Comparison of ENCODE assay signal across 8 cellular contexts in the genomic region with DNA sequence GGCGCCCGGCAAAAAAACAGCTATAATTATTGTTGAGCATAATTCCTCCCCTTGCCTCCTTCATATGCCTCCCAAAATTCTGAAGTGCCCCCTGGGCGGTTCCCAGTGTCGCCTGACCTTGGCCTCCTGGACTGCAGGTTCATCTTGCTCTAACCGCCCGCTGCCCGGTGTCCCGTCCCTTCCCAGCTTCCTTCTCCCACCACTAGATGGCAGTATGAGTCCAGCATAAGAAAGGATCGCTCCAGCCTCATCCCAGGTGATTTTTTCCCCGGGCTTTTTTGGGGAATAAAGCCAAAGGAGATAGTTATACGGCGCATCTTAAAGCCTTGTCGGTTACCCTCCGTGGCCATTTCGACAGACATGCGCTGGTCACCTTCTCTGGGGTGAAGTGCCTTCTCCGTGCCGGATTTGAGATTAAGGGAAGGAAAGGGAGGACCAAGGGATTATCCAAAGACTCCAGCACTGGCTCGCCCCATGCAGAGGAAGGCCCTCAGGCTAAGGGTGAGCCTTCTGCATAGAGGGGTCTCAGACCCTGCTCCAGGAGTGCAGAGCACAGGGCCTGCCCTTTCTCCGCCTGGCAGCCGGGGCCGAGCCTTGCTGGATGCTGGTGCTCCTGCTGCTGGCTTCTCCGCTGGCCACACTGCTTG. TPM values are rescaled to one million over a fixed set of nuclear protein-coding genes. Genes with fewer than 3 reads are reported as not detected.
DNase-seq lines count a peak whose midpoint lies in the region; ATAC-seq and TF ChIP-seq lines count a peak whose summit lies in the region.

No MANE protein-coding gene starts in this region.

- ATAC-seq in upper lobe of right lung (peak; percentile 97), HG03196 (IDR thresholded peaks at IDR 0.05; ENCODE audit: unreplicated experiment) (no peak)

- H3K27me3 ChIP-seq in KMS-11 (ENCODE audit: insufficient read depth, low read depth) (no peaks in the 10 kb centered on the region), neural progenitor cell (peaks cover 18% of the 10 kb centered on the region), upper lobe of right lung (peaks cover 5% of the 10 kb centered on the region)

- H3K36me3 Mint-ChIP-seq in neural progenitor cell, result no peaks in the 10 kb centered on the region

- H3K4me1 Mint-ChIP-seq in neural progenitor cell, result peaks cover 8% of the 10 kb centered on the region

- intact Hi-C loops in upper lobe of right lung (cut with DNase I), result loop anchor here (10.0 kb wide), 2 partner anchors 261 to 551 kb away; no protein-coding TSS in a partner anchor

- H3F3A ChIP-seq in neural progenitor cell (ENCODE audit: low read depth), result peaks cover 4% of the 10 kb centered on the region

- H3K4me2 ChIP-seq in KMS-11 (no peak overlapping the region), neural progenitor cell (peak overlapping the region; percentile 73)

- H3K27ac Mint-ChIP-seq in neural progenitor cell, result no peak overlapping the region

- H3K4me3 ChIP-seq in KMS-11 (IDR thresholded peaks at IDR 0.05; ENCODE audit: insufficient read depth, low read depth, low read length), result no peak overlapping the region
- H3K4me3 ChIP-seq in foreskin fibroblast (ENCODE audit: low read depth in 1 of 2, low read length in 2 of 2), result no peak overlapping the region
- peak overlapping the region; percentile 36 for H3K4me3 ChIP-seq in neural progenitor cell
- H3K4me3 ChIP-seq in upper lobe of right lung, result no peak overlapping the region

- H2AFZ ChIP-seq in KMS-11 (ENCODE audit: low read depth) (no peak overlapping the region), neural progenitor cell (replicated peaks) (peak overlapping the region; percentile 73)

- TF ChIP-seq CTCF in KMS-11 (conservative IDR thresholded peaks at IDR 0.05; ENCODE audit: low read depth, low read length) (peak; percentile 98), foreskin fibroblast (IDR thresholded peaks at IDR 0.05; ENCODE audit: low read depth, low read length) (peak; percentile 85), neural progenitor cell (IDR thresholded peaks at IDR 0.05) (peak; percentile 93), upper lobe of right lung (IDR thresholded peaks at IDR 0.05) (peak; percentile 94)

- no peaks in the 10 kb centered on the region for H3K9me3 Mint-ChIP-seq in neural progenitor cell

- peak overlapping the region; percentile 55 for H3K4me3 Mint-ChIP-seq in neural progenitor cell

- H3K79me2 ChIP-seq in KMS-11 (ENCODE audit: insufficient read depth, low read depth), result no peaks in the 10 kb centered on the region
- H3K79me2 ChIP-seq in neural progenitor cell (ENCODE audit: low read depth), result no peaks in the 10 kb centered on the region

- H3K9ac ChIP-seq in KMS-11, result no peak overlapping the region
- H3K9ac ChIP-seq in neural progenitor cell, result no peak overlapping the region

- H4K20me1 ChIP-seq in KMS-11 (ENCODE audit: insufficient read depth), result no peaks in the 10 kb centered on the region
- H4K20me1 ChIP-seq in neural progenitor cell (ENCODE audit: low read depth), result no peaks in the 10 kb centered on the region

- peaks cover 6% of the 10 kb centered on the region for H3K4me1 ChIP-seq in KMS-11 (ENCODE audit: low read depth, poor library complexity, severe bottlenecking)
- peaks cover 13% of the 10 kb centered on the region for H3K4me1 ChIP-seq in neural progenitor cell
- H3K4me1 ChIP-seq in upper lobe of right lung, result peaks cover 4% of the 10 kb centered on the region

- H3K27ac ChIP-seq in KMS-11 (no peak overlapping the region), neural progenitor cell (no peak overlapping the region), upper lobe of right lung (no peak overlapping the region)

- peak; percentile 71 for DNase-seq in EL
- DNase-seq in RKO (ENCODE audit: low spot score), result peak; percentile 64
- DNase-seq in activated T-helper 1 cell treated with anti-CD3 and anti-CD28 coated beads, Interleukin-2, amount 50 U/mL, for 16 hours (ENCODE audit: low read depth in 1 of 2, low spot score in 1 of 2), result peak; percentile 7 to 38
- DNase-seq in foreskin fibroblast, result peak; percentile 42 to 86
- DNase-seq in neural progenitor cell (ENCODE audit: low spot score), result peak; percentile 88
- peak; percentile 71 for DNase-seq in upper lobe of right lung

- H3K36me3 ChIP-seq in KMS-11 (ENCODE audit: insufficient read depth) (no peaks in the 10 kb centered on the region), neural progenitor cell (no peaks in the 10 kb centered on the region), upper lobe of right lung (no peaks in the 10 kb centered on the region)

- no peaks in the 10 kb centered on the region for H3K9me3 ChIP-seq in neural progenitor cell (ENCODE audit: low read depth)
- no peaks in the 10 kb centered on the region for H3K9me3 ChIP-seq in upper lobe of right lung

- H3K27me3 Mint-ChIP-seq in neural progenitor cell (ENCODE audit: insufficient read depth, low read depth), result peaks cover 7% of the 10 kb centered on the region

RNA-seq across cellular contexts. Expression of gene TRA2B, which starts 45.8 kb away (rescaled TPM):
- total RNA-seq in neural progenitor cell (ENCODE audit: low replicate concordance), result 310 and 431 TPM in 2 replicates
- 92.7 TPM for total RNA-seq in upper lobe of right lung

Comparison
In these comparisons a context has a peak if more than half of its experiments do, and no peak if none do; other contexts are left out.
1. DNase-seq: peak in every context shown above with its lines; median percentile 88 in neural progenitor cell; 71 in EL; 71 in upper lobe of right lung; 64 in RKO; 64 in foreskin fibroblast; 22 in activated T-helper 1 cell treated with anti-CD3 and anti-CD28 coated beads, Interleukin-2, amount 50 U/mL, for 16 hours.